ENCODE assay signal across 9 cellular contexts in the genomic region with DNA sequence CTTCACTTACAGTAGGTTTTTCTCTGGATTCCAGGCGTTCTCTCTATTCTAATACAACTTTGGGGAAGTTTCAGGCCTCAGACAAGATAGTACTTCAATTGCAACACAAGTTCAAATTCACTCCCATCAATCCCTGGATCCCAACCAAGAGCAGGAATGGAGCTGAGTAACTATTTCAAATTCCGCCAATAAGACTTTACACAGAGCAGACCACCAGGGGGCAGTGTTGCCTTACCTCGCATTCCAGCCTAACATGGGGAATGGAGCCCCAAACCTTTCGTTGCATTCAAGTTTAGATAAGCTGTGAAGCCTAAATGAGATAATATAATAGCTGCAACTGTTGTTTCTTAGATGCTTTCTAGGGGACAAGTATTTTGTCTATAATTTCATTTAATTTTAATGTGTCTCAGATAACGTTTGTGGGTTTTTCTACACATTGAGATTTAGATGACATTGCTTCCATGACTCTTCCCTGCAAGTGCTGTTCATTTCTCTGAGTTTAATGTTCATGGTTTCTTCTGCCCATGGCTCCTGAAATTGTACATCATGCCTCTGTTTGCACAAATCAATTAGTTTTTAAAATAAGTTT.
DNase-seq lines count a peak whose midpoint lies in the region; ATAC-seq and TF ChIP-seq lines count a peak whose summit lies in the region.
"Had no signal": no experiment of that assay in that cellular context is flagged by ENCODE, and none has a peak within 500 bp of the region (broad histone marks: within the 10 kb centered on the region; RNA-seq: fewer than 3 reads in every experiment).

No MANE protein-coding gene starts in this region.

- intact Hi-C loops in prostate gland (cut with DNase I) (no loop called here), aorta (cut with DNase I) (no loop called here)

- H3K36me3 ChIP-seq in DND-41 (ENCODE audit: insufficient read depth, low read length) (no peaks in the 10 kb centered on the region), HUES6 (ENCODE audit: control insufficient read depth, insufficient read depth, low read length) (no peaks in the 10 kb centered on the region), prostate gland (no peaks in the 10 kb centered on the region), aorta (ENCODE audit: control insufficient read depth in 1 of 2, insufficient read depth in 2 of 2, low read length in 1 of 2) (no peaks in the 10 kb centered on the region)

- H3K27me3 ChIP-seq in DND-41 (ENCODE audit: insufficient read depth, low read length, poor library complexity) (no peaks in the 10 kb centered on the region), HUES6 (ENCODE audit: control insufficient read depth, insufficient read depth, low read length) (no peaks in the 10 kb centered on the region), prostate gland (replicated peaks; ENCODE audit: insufficient read depth) (no peaks in the 10 kb centered on the region), aorta (ENCODE audit: control insufficient read depth in 1 of 2, insufficient read depth in 2 of 2, low read length in 1 of 2) (peaks cover 0 to 6% of the 10 kb centered on the region in 2 donors)

- DNase-seq in DND-41 (peak; percentile 63), RPMI8226 (peak; percentile 65), glomerular visceral epithelial cell (ENCODE audit: extremely low spot score) (peak; percentile 64), prostate gland (ENCODE audit: low spot score) (peak; percentile 36), aorta (peak; percentile 61 to 88)
- DNase-seq in activated effector memory CD4-positive, alpha-beta T cell treated with anti-CD3 and anti-CD28 coated beads, Interleukin-2, amount 50 U/mL, for 16 hours, result peak; percentile 86

- H3K27ac ChIP-seq in DND-41 (ENCODE audit: low read length) (no peak overlapping the region), HUES6 (ENCODE audit: low read depth, low read length) (no peak overlapping the region), prostate gland (no peak overlapping the region), aorta (ENCODE audit: low read depth in 1 of 2, low read length in 2 of 2) (no peak overlapping the region)
- H3K27ac ChIP-seq: epithelial cell of prostate had no signal

- no peak for TF ChIP-seq POLR2A in prostate gland (IDR thresholded peaks at IDR 0.05)

- peak; percentile 91 for TF ChIP-seq CTCF in DND-41 (IDR thresholded peaks at IDR 0.05; ENCODE audit: borderline replicate concordance, extremely low read depth, low read length, poor library complexity, severe bottlenecking)
- TF ChIP-seq CTCF in prostate gland (IDR thresholded peaks at IDR 0.05), result peak; percentile 51 to 77 (median 56)

- H4K20me1 ChIP-seq in DND-41 (ENCODE audit: insufficient read depth, low read length), result no peaks in the 10 kb centered on the region

- no peak overlapping the region for H3K9ac ChIP-seq in DND-41 (ENCODE audit: low read depth, low read length)
- peak overlapping the region; percentile 16 for H3K9ac ChIP-seq in HUES6 (ENCODE audit: low read length)

- H3K4me3 ChIP-seq in DND-41 (ENCODE audit: low read depth in 1 of 2, low read length in 2 of 2) (no peak overlapping the region), HUES6 (ENCODE audit: low read depth, low read length) (no peak overlapping the region), prostate gland (no peak overlapping the region), aorta (ENCODE audit: low read length in 2 of 2) (no peak overlapping the region)

- H2AFZ ChIP-seq in DND-41 (ENCODE audit: low read depth, low read length), result no peak overlapping the region

- H3K4me1 ChIP-seq in DND-41 (ENCODE audit: insufficient read depth, low read length) (no peaks in the 10 kb centered on the region), HUES6 (ENCODE audit: control insufficient read depth, insufficient read depth, low read length) (peaks cover 31% of the 10 kb centered on the region), prostate gland (replicated peaks) (no peaks in the 10 kb centered on the region), aorta (ENCODE audit: control insufficient read depth in 1 of 2, insufficient read depth in 2 of 2, low read length in 2 of 2) (peaks cover 0 to 2% of the 10 kb centered on the region in 2 donors)

- 63% methylated on average over 5 of the region's 5 CpGs for WGBS in prostate gland
- WGBS in aorta, 2 donors, result 30 to 34% methylated on average over 5 of the region's 5 CpGs

- no peaks in the 10 kb centered on the region for H3K79me2 ChIP-seq in DND-41 (ENCODE audit: insufficient read depth, low read length)

- ATAC-seq in DND-41 (ENCODE audit: insufficient read depth, low read depth), result peak; percentile 75
- ATAC-seq in GM21381 (IDR thresholded peaks at IDR 0.05; ENCODE audit: unreplicated experiment), result peak; percentile 73
- peak; percentile 67 for ATAC-seq in aorta (ENCODE audit: low FRiP score)

- H3K9me3 ChIP-seq in DND-41 (ENCODE audit: insufficient read depth, low read length, severe bottlenecking) (no peaks in the 10 kb centered on the region), HUES6 (ENCODE audit: control insufficient read depth, insufficient read depth, low read depth, low read length) (no peaks in the 10 kb centered on the region), prostate gland (no peaks in the 10 kb centered on the region), aorta (ENCODE audit: control insufficient read depth, low read length) (no peaks in the 10 kb centered on the region)

- no peak overlapping the region for H3K4me2 ChIP-seq in DND-41 (ENCODE audit: insufficient read depth, low read length)

Comparison
In these comparisons a context has a peak if more than half of its experiments do, and no peak if none do; other contexts are left out.
1. DNase-seq: peak in every context shown above with its lines; median percentile 86 in activated effector memory CD4-positive, alpha-beta T cell treated with anti-CD3 and anti-CD28 coated beads, Interleukin-2, amount 50 U/mL, for 16 hours; 74 in aorta; 65 in RPMI8226; 64 in glomerular visceral epithelial cell; 63 in DND-41; 36 in prostate gland.